Comparison of ENCODE assay signal across 25 cellular contexts in genomic region chr3:180615954-180616353, GRCh38. TPM values are rescaled to one million over a fixed set of nuclear protein-coding genes. Genes with fewer than 3 reads are reported as not detected.
A peak's percentile ranks its signal among the peaks of the same experiment; 100 is the strongest.
DNase-seq lines count a peak whose midpoint lies in the region; ATAC-seq and TF ChIP-seq lines count a peak whose summit lies in the region.
"Had no signal": no experiment of that assay in that cellular context is flagged by ENCODE, and none has a peak within 500 bp of the region (broad histone marks: within the 10 kb centered on the region; RNA-seq: fewer than 3 reads in every experiment).

No MANE protein-coding gene starts in this region.

- H2AFZ ChIP-seq in neural progenitor cell (replicated peaks) = no peak overlapping the region
- H2AFZ ChIP-seq: hepatocyte had no signal

- no peak overlapping the region for H3K9ac ChIP-seq in neural progenitor cell

- peaks cover 2% of the 10 kb centered on the region for H3K4me1 Mint-ChIP-seq in activated naive CD8-positive, alpha-beta T cell (ENCODE audit: low read depth)
- H3K4me1 Mint-ChIP-seq in activated naive CD8-positive, alpha-beta T cell treated with anti-CD3 and anti-CD28 coated beads, Interleukin-2, amount 50 U/mL, for 24 hours = peaks cover 2% of the 10 kb centered on the region
- no peaks in the 10 kb centered on the region for H3K4me1 Mint-ChIP-seq in neural progenitor cell
- H3K4me1 Mint-ChIP-seq: activated naive CD4-positive, alpha-beta T cell treated with anti-CD3 and anti-CD28 coated beads, Interleukin-2, amount 10 ng/mL, durations not matched to agents 7 days and 5 days had no signal

- H3K4me3 ChIP-seq in neural progenitor cell = no peak overlapping the region
- H3K4me3 ChIP-seq: gastrocnemius medialis, hepatocyte had no signal

- H3K4me3 Mint-ChIP-seq in activated naive CD8-positive, alpha-beta T cell = no peak overlapping the region
- no peak overlapping the region for H3K4me3 Mint-ChIP-seq in activated naive CD8-positive, alpha-beta T cell treated with anti-CD3 and anti-CD28 coated beads, Interleukin-2, amount 50 U/mL, for 24 hours
- no peak overlapping the region for H3K4me3 Mint-ChIP-seq in neural progenitor cell
- H3K4me3 Mint-ChIP-seq: activated naive CD4-positive, alpha-beta T cell treated with anti-CD3 and anti-CD28 coated beads, Interleukin-2, amount 10 ng/mL, durations not matched to agents 7 days and 5 days; activated T-helper 1 cell treated with anti-CD3 and anti-CD28 coated beads, Interleukin-12 subunit alpha, Interleukin-12 subunit beta, Interleukin-2, Interleukin-4 antibody, amounts not matched to agents 30 ng/mL and 10 ng/mL and 1 ng/mL, durations not matched to agents 14 hours and 24 hours and 36 hours; dendritic cell treated with granulocyte-macrophage colony-stimulating factor and Interleukin-4, amounts not matched to agents 40 ng/mL and 50 ng/mL, for 4 days; stimulated activated naive B cell treated with anti-CD40 and anti-IgM and Interleukin-4, amounts not matched to agents 10 μg/mL and 1 μg/mL and 100 μg/mL, for 72 hours had no signal

- no peak for TF ChIP-seq CTCF in neural progenitor cell (IDR thresholded peaks at IDR 0.05)

- ATAC-seq in activated naive CD8-positive, alpha-beta T cell treated with anti-CD3 and anti-CD28 coated beads, Interleukin-2, amount 50 U/mL, for 24 hours = no peak
- ATAC-seq in HG03432 (IDR thresholded peaks at IDR 0.05; ENCODE audit: unreplicated experiment) = no peak
- ATAC-seq in HG02623 (IDR thresholded peaks at IDR 0.05; ENCODE audit: unreplicated experiment) = no peak
- ATAC-seq: gastrocnemius medialis; sciatic nerve; stimulated activated naive B cell treated with anti-CD40 and anti-IgM and Interleukin-4, amounts not matched to agents 10 μg/mL and 1 μg/mL and 100 μg/mL, for 72 hours had no signal

- no peaks in the 10 kb centered on the region for H3K27me3 Mint-ChIP-seq in activated naive CD8-positive, alpha-beta T cell
- H3K27me3 Mint-ChIP-seq in activated naive CD8-positive, alpha-beta T cell treated with anti-CD3 and anti-CD28 coated beads, Interleukin-2, amount 50 U/mL, for 24 hours = no peaks in the 10 kb centered on the region
- no peaks in the 10 kb centered on the region for H3K27me3 Mint-ChIP-seq in neural progenitor cell (ENCODE audit: insufficient read depth, low read depth)
- H3K27me3 Mint-ChIP-seq: activated naive CD4-positive, alpha-beta T cell treated with anti-CD3 and anti-CD28 coated beads, Interleukin-2, amount 10 ng/mL, durations not matched to agents 7 days and 5 days; dendritic cell treated with granulocyte-macrophage colony-stimulating factor and Interleukin-4, amounts not matched to agents 40 ng/mL and 50 ng/mL, for 4 days; progenitor cell of endocrine pancreas; stimulated activated naive B cell treated with anti-CD40 and anti-IgM and Interleukin-4, amounts not matched to agents 10 μg/mL and 1 μg/mL and 100 μg/mL, for 72 hours had no signal

- no peaks in the 10 kb centered on the region for H3K9me3 ChIP-seq in neural progenitor cell (ENCODE audit: low read depth)
- H3K9me3 ChIP-seq: gastrocnemius medialis had no signal

- peak overlapping the region; percentile 35 for H3K27ac Mint-ChIP-seq in activated naive CD8-positive, alpha-beta T cell
- H3K27ac Mint-ChIP-seq in activated naive CD8-positive, alpha-beta T cell treated with anti-CD3 and anti-CD28 coated beads, Interleukin-2, amount 50 U/mL, for 24 hours = no peak overlapping the region
- H3K27ac Mint-ChIP-seq in neural progenitor cell = no peak overlapping the region
- H3K27ac Mint-ChIP-seq: activated naive CD4-positive, alpha-beta T cell treated with anti-CD3 and anti-CD28 coated beads, Interleukin-2, amount 10 ng/mL, durations not matched to agents 7 days and 5 days; activated T-helper 1 cell treated with anti-CD3 and anti-CD28 coated beads, Interleukin-12 subunit alpha, Interleukin-12 subunit beta, Interleukin-2, Interleukin-4 antibody, amounts not matched to agents 30 ng/mL and 10 ng/mL and 1 ng/mL, durations not matched to agents 14 hours and 24 hours and 36 hours; dendritic cell treated with granulocyte-macrophage colony-stimulating factor and Interleukin-4, amounts not matched to agents 40 ng/mL and 50 ng/mL, for 4 days; progenitor cell of endocrine pancreas; stimulated activated naive B cell treated with anti-CD40 and anti-IgM and Interleukin-4, amounts not matched to agents 10 μg/mL and 1 μg/mL and 100 μg/mL, for 72 hours had no signal

- peaks cover 16% of the 10 kb centered on the region for H3F3A ChIP-seq in neural progenitor cell (ENCODE audit: low read depth)

- H3K9me3 Mint-ChIP-seq in activated naive CD8-positive, alpha-beta T cell (ENCODE audit: low read depth) = no peaks in the 10 kb centered on the region
- no peaks in the 10 kb centered on the region for H3K9me3 Mint-ChIP-seq in activated naive CD8-positive, alpha-beta T cell treated with anti-CD3 and anti-CD28 coated beads, Interleukin-2, amount 50 U/mL, for 24 hours
- no peaks in the 10 kb centered on the region for H3K9me3 Mint-ChIP-seq in neural progenitor cell
- H3K9me3 Mint-ChIP-seq: activated naive CD4-positive, alpha-beta T cell treated with anti-CD3 and anti-CD28 coated beads, Interleukin-2, amount 10 ng/mL, durations not matched to agents 7 days and 5 days; activated T-helper 1 cell treated with anti-CD3 and anti-CD28 coated beads, Interleukin-12 subunit alpha, Interleukin-12 subunit beta, Interleukin-2, Interleukin-4 antibody, amounts not matched to agents 30 ng/mL and 10 ng/mL and 1 ng/mL, durations not matched to agents 14 hours and 24 hours and 36 hours; dendritic cell treated with granulocyte-macrophage colony-stimulating factor and Interleukin-4, amounts not matched to agents 40 ng/mL and 50 ng/mL, for 4 days had no signal

- no peaks in the 10 kb centered on the region for H3K79me2 ChIP-seq in neural progenitor cell (ENCODE audit: low read depth)
- H3K79me2 ChIP-seq: hepatocyte had no signal

- peaks cover 11% of the 10 kb centered on the region for H3K36me3 Mint-ChIP-seq in activated naive CD8-positive, alpha-beta T cell
- peaks cover 42% of the 10 kb centered on the region for H3K36me3 Mint-ChIP-seq in activated naive CD8-positive, alpha-beta T cell treated with anti-CD3 and anti-CD28 coated beads, Interleukin-2, amount 50 U/mL, for 24 hours (ENCODE audit: low read depth)
- peaks cover 6% of the 10 kb centered on the region for H3K36me3 Mint-ChIP-seq in neural progenitor cell

- no peak overlapping the region for H3K4me2 ChIP-seq in neural progenitor cell
- H3K4me2 ChIP-seq: hepatocyte had no signal

- no peak for DNase-seq in activated naive CD8-positive, alpha-beta T cell treated with anti-CD3 and anti-CD28 coated beads, Interleukin-2, amount 50 U/mL, for 24 hours
- DNase-seq in LHCN-M2 (ENCODE audit: low read depth) (peak; percentile 5), SK-N-DZ (ENCODE audit: low spot score) (peak; percentile 51), neural progenitor cell (ENCODE audit: low spot score) (peak; percentile 13)
- DNase-seq: activated naive CD4-positive, alpha-beta T cell treated with anti-CD3 and anti-CD28 coated beads, Interleukin-2, amount 10 ng/mL, durations not matched to agents 7 days and 5 days; anterior cingulate cortex; caudate nucleus; gastrocnemius medialis; IMR-90; NCI-H1048; NCI-H1694; NCI-H2227 treated with DMSO at 0.1 percent for 48 hours; NCI-H526 treated with DMSO at 0.1 percent for 48 hours; stimulated activated CD4-positive, alpha-beta T cell treated with anti-CD3 and anti-CD28 coated beads, Interleukin-4, amount 100 ng/mL, for 24 hours; stimulated activated naive B cell treated with anti-CD40 and anti-IgM and Interleukin-4, amounts not matched to agents 10 μg/mL and 1 μg/mL and 100 μg/mL, for 72 hours; T-helper 2 cell had no signal

- no peaks in the 10 kb centered on the region for H4K20me1 ChIP-seq in neural progenitor cell (ENCODE audit: low read depth)

- H3K27me3 ChIP-seq in neural progenitor cell = no peaks in the 10 kb centered on the region
- H3K27me3 ChIP-seq: gastrocnemius medialis, hepatocyte had no signal

- no peaks in the 10 kb centered on the region for H3K4me1 ChIP-seq in neural progenitor cell
- H3K4me1 ChIP-seq: gastrocnemius medialis had no signal

- no peak overlapping the region for H3K27ac ChIP-seq in neural progenitor cell
- H3K27ac ChIP-seq: C4-2B, gastrocnemius medialis, hepatocyte had no signal

- H3K36me3 ChIP-seq in neural progenitor cell = peaks cover 11% of the 10 kb centered on the region

RNA-seq across cellular contexts. Expression of gene TTC14, which starts 14.0 kb away (rescaled TPM):
- total RNA-seq in LHCN-M2 (2014; rRNA removed) = 16.3 and 16.8 TPM in 2 replicates
- polyA plus RNA-seq in LHCN-M2 (2012) = 6.6 TPM
- 33.7 and 45.8 TPM in 2 replicates for polyA plus RNA-seq in SK-N-DZ (2014; cell fraction: cytosol; rRNA removed)
- 262 and 287 TPM in 2 replicates for polyA plus RNA-seq in SK-N-DZ (2014; cell fraction: nucleus; rRNA removed)
- total RNA-seq in neural progenitor cell (ENCODE audit: low replicate concordance) = 64.2 and 90.3 TPM in 2 replicates
